In genomic region chr18:48325115-48325670, GRCh38 we compare ENCODE assay signal across 20 cellular contexts.
DNase-seq lines count a peak whose midpoint lies in the region; ATAC-seq and TF ChIP-seq lines count a peak whose summit lies in the region.
"Had no signal": no experiment of that assay in that cellular context is flagged by ENCODE, and none has a peak within 500 bp of the region (broad histone marks: within the 10 kb centered on the region; RNA-seq: fewer than 3 reads in every experiment).

No MANE protein-coding gene starts in this region.

- no peak for ATAC-seq in SK-N-SH treated with all-trans-retinoic acid at 6 μM for 48 hours
- ATAC-seq in foreskin keratinocyte, result no peak
- ATAC-seq in GM19397 (IDR thresholded peaks at IDR 0.05; ENCODE audit: unreplicated experiment), result no peak
- ATAC-seq in HG03175 (IDR thresholded peaks at IDR 0.05; ENCODE audit: unreplicated experiment), result no peak

- no peaks in the 10 kb centered on the region for H3K27me3 ChIP-seq in foreskin keratinocyte
- H3K27me3 ChIP-seq: BLaER1 had no signal

- TF ChIP-seq CTCF in foreskin keratinocyte (conservative IDR thresholded peaks at IDR 0.05), result no peak

- H3K4me1 ChIP-seq in foreskin keratinocyte, result peaks cover 44% of the 10 kb centered on the region

- H3K27ac ChIP-seq in epithelial cell of prostate, result peak overlapping the region; percentile 75
- peak overlapping the region; percentile 48 for H3K27ac ChIP-seq in foreskin keratinocyte
- H3K27ac ChIP-seq: BLaER1, KMS-11 had no signal

- DNase-seq in epithelial cell of prostate (ENCODE audit: low read depth, low spot score) (no peak), foreskin keratinocyte (peak in 1 of 2 donors; percentile 43), COLO668 (lab: John Stamatoyannopoulos, UW; ENCODE audit: unreplicated experiment) (no peak), NOMO-1 treated with DMSO at 0.1 percent for 48 hours (lab: John Stamatoyannopoulos, UW; ENCODE audit: unreplicated experiment) (no peak)
- DNase-seq: CD4-positive, alpha-beta T cell; DND-41; IMR-90; NCI-H1105 treated with DMSO at 0.1 percent for 48 hours; NCI-H1694; NCI-H2081; NCI-H2171 treated with DMSO at 0.1 percent for 48 hours; NCI-H526; OCI-M1; Right ventricle myocardium superior; SW 1271 had no signal

TF ChIP-seq in SK-N-SH treated with all-trans-retinoic acid at 6 μM for 48 hours, 23 proteins besides CTCF, POLR2A, EP300 and RAD21:
- TF ChIP-seq ZNF565 (CRISPR knock-in tag; conservative IDR thresholded peaks at IDR 0.05; ENCODE audit: low read depth), result no peak
- 0 out of 2 replicates have a peak, but pooled peaks have one; percentile 12 for TF ChIP-seq ISL1 (CRISPR knock-in tag; IDR thresholded peaks at IDR 0.05)
- TF ChIP-seq TCF4 (CRISPR knock-in tag; IDR thresholded peaks at IDR 0.05; ENCODE audit: borderline replicate concordance), result peak; percentile 36; the same call in 1 of the 2 replicates
